Comparison of ENCODE assay signal across 7 cellular contexts in genomic region chr1:26432793-26433192, GRCh38. TPM values are rescaled to one million over a fixed set of nuclear protein-coding genes. Genes with fewer than 3 reads are reported as not detected.
DNase-seq lines count a peak whose midpoint lies in the region; ATAC-seq, FAIRE-seq and TF ChIP-seq lines count a peak whose summit lies in the region.

No MANE protein-coding gene starts in this region.

- peaks cover 4% of the 10 kb centered on the region for H3K36me3 Mint-ChIP-seq in activated naive CD8-positive, alpha-beta T cell

- H3K27ac Mint-ChIP-seq in activated naive CD8-positive, alpha-beta T cell = peak overlapping the region; percentile 89

- WGBS in stomach, 5 donors = 15 to 36% (median 26%) methylated on average over 3 of the region's 3 CpGs

- no peak for FAIRE-seq in keratinocyte (lab: Jason Lieb, UNC)

- H3K4me1 Mint-ChIP-seq in activated naive CD8-positive, alpha-beta T cell (ENCODE audit: low read depth) = peaks cover 21% of the 10 kb centered on the region

- H3K27me3 ChIP-seq in HUES48 (ENCODE audit: control insufficient read depth, insufficient read depth, low read length) (no peaks in the 10 kb centered on the region), keratinocyte (ENCODE audit: control insufficient read depth, extremely low read depth, insufficient read depth, low read length) (no peaks in the 10 kb centered on the region), stomach (no peaks in the 10 kb centered on the region)

- H3K79me2 ChIP-seq in keratinocyte (ENCODE audit: control insufficient read depth, insufficient read depth, low read length) = peaks cover 9% of the 10 kb centered on the region

- DNase-seq in keratinocyte (ENCODE audit: low read depth, low spot score) (no peak), stomach (no peak), NCI-H748 (lab: John Stamatoyannopoulos, UW; ENCODE audit: unreplicated experiment) (no peak), DMS53 treated with DMSO at 0.1 percent for 48 hours (lab: John Stamatoyannopoulos, UW; ENCODE audit: unreplicated experiment) (no peak)

- H4K20me1 ChIP-seq in keratinocyte (ENCODE audit: control insufficient read depth, extremely low read depth, insufficient read depth, low read length) = no peaks in the 10 kb centered on the region

- H3K4me3 ChIP-seq in HUES48 (ENCODE audit: low read depth, low read length) = peak overlapping the region; percentile 92
- peak overlapping the region; percentile 69 to 99 (median 87) for H3K4me3 ChIP-seq in keratinocyte (ENCODE audit: control insufficient read depth in 2 of 3, extremely low read depth in 1 of 3, insufficient read depth in 2 of 3, low read depth in 1 of 3, low read length in 3 of 3)
- peak overlapping the region; percentile 61 to 75 (median 70) for H3K4me3 ChIP-seq in stomach

- no peaks in the 10 kb centered on the region for H3K9me1 ChIP-seq in keratinocyte (ENCODE audit: control insufficient read depth, extremely low read depth, insufficient read depth, low read length)

- H3K9me3 ChIP-seq in HUES48 (ENCODE audit: control insufficient read depth, insufficient read depth, low read length) = no peaks in the 10 kb centered on the region
- H3K9me3 ChIP-seq in keratinocyte (ENCODE audit: control insufficient read depth, low read depth, low read length) = no peaks in the 10 kb centered on the region
- H3K9me3 ChIP-seq in stomach = no peaks in the 10 kb centered on the region

- no peak for TF ChIP-seq EP300 in stomach (IDR thresholded peaks at IDR 0.05)

- H3K9me3 Mint-ChIP-seq in activated naive CD8-positive, alpha-beta T cell (ENCODE audit: low read depth) = no peaks in the 10 kb centered on the region

- H3K4me1 ChIP-seq in HUES48 (ENCODE audit: control insufficient read depth, insufficient read depth, low read length) = peaks cover 16% of the 10 kb centered on the region
- peaks cover 20% of the 10 kb centered on the region for H3K4me1 ChIP-seq in keratinocyte (ENCODE audit: control insufficient read depth, extremely low read depth, insufficient read depth, low read length)
- peaks cover 7 to 41% (median 33%) of the 10 kb centered on the region in 4 donors for H3K4me1 ChIP-seq in stomach

- peak overlapping the region; percentile 95 for H3K4me3 Mint-ChIP-seq in activated naive CD8-positive, alpha-beta T cell

- peak overlapping the region; percentile 73 for H3K4me2 ChIP-seq in keratinocyte (ENCODE audit: control insufficient read depth, extremely low read depth, insufficient read depth, low read depth, low read length)

- H2AFZ ChIP-seq in keratinocyte (ENCODE audit: control insufficient read depth, low read length) = peak overlapping the region; percentile 100

- H3K27ac ChIP-seq in HUES48 (ENCODE audit: low read depth, low read length) (peak overlapping the region; percentile 92), keratinocyte (ENCODE audit: control insufficient read depth, insufficient read depth, low read length) (peak overlapping the region; percentile 92), stomach (peak overlapping the region; percentile 46 to 89 (median 80))

- TF ChIP-seq CTCF in keratinocyte (optimal IDR thresholded peaks at IDR 0.05 in 1 of 3, IDR thresholded peaks at IDR 0.05 in 1 of 3, conservative IDR thresholded peaks at IDR 0.05 in 1 of 3; ENCODE audit: extremely low read depth in 1 of 3, insufficient read depth in 2 of 3, low read length in 3 of 3) (no peak), stomach (IDR thresholded peaks at IDR 0.05) (no peak)

- TF ChIP-seq POLR2A in stomach (IDR thresholded peaks at IDR 0.05) = no peak

- peaks cover 41% of the 10 kb centered on the region for H3K36me3 ChIP-seq in HUES48 (ENCODE audit: control insufficient read depth, insufficient read depth, low read length)
- H3K36me3 ChIP-seq in keratinocyte (ENCODE audit: control insufficient read depth in 2 of 2, extremely low read depth in 1 of 2, insufficient read depth in 2 of 2, low read length in 2 of 2) = peaks cover 4 to 15% of the 10 kb centered on the region in 2 experiments
- peaks cover 16 to 41% (median 34%) of the 10 kb centered on the region in 4 donors for H3K36me3 ChIP-seq in stomach

- H3K9ac ChIP-seq in HUES48 (ENCODE audit: low read depth, low read length) (peak overlapping the region; percentile 68), keratinocyte (ENCODE audit: control insufficient read depth, extremely low read depth, insufficient read depth, low read length) (peak overlapping the region; percentile 92)

- dilution Hi-C loops in keratinocyte (cut with MboI; ENCODE audit: extremely low pct_ligation_motif_present, low sequenced_read_pairs) = no loop called here

- intact Hi-C loops in stomach (cut with DNase I; ENCODE audit: low total_unique reads) = no loop called here

- ATAC-seq in HG02571 (IDR thresholded peaks at IDR 0.05; ENCODE audit: unreplicated experiment) = no peak

- H3K27me3 Mint-ChIP-seq in activated naive CD8-positive, alpha-beta T cell = no peaks in the 10 kb centered on the region

RNA-seq across cellular contexts. Expression of gene DHDDS, which starts 0.7 kb away (rescaled TPM):
- 39.5 to 56.5 TPM (median 41.2 TPM) in 3 replicates for polyA plus RNA-seq in keratinocyte
- 37.9 TPM for polyA plus RNA-seq in keratinocyte (2011; ENCODE audit: low read depth)
- 31.3 and 36.1 TPM in 2 replicates for polyA plus RNA-seq in keratinocyte (2011; cell fraction: cytosol; rRNA removed)
- polyA plus RNA-seq in keratinocyte (2011; cell fraction: nucleus; rRNA removed) = 74.9 and 81.9 TPM in 2 replicates
- 28.7 and 41.6 TPM in 2 replicates for polyA plus RNA-seq in keratinocyte (2012; ENCODE audit: low replicate concordance)
- polyA minus RNA-seq in keratinocyte = 33.5 to 46.8 TPM (median 39.8 TPM) in 3 replicates
- polyA minus RNA-seq in keratinocyte (2011; cell fraction: cytosol; rRNA and poly(A)+ RNA removed) = 33.0 TPM
- polyA minus RNA-seq in keratinocyte (2011; cell fraction: nucleus; rRNA and poly(A)+ RNA removed) = 27.5 and 48.2 TPM in 2 replicates
- 10 to 100 TPM; 32.1 to 63.6 (median 48.1) TPM for total RNA-seq in stomach
- polyA plus RNA-seq in stomach = 10 to 100 TPM; 15.3 to 41.4 (median 20.8) TPM

RNA-seq across cellular contexts. Expression of gene LIN28A, which starts 22.2 kb away (rescaled TPM):
- polyA plus RNA-seq in keratinocyte (0.03 TPM in 1 of 3 replicates, not detected in the others), stomach (not detected)
- not detected for polyA plus RNA-seq in keratinocyte (2011; ENCODE audit: low read depth)
- polyA plus RNA-seq in keratinocyte (2011; cell fraction: cytosol; rRNA removed) = not detected in 2 replicates
- polyA plus RNA-seq in keratinocyte (2011; cell fraction: nucleus; rRNA removed) = not detected in 2 replicates
- not detected in 2 replicates for polyA plus RNA-seq in keratinocyte (2012; ENCODE audit: low replicate concordance)
- 0.16 to 0.22 TPM in 2 of 3 replicates, not detected in the other for polyA minus RNA-seq in keratinocyte
- not detected for polyA minus RNA-seq in keratinocyte (2011; cell fraction: cytosol; rRNA and poly(A)+ RNA removed)
- not detected in 2 replicates for polyA minus RNA-seq in keratinocyte (2011; cell fraction: nucleus; rRNA and poly(A)+ RNA removed)
- not detected for total RNA-seq in stomach

RNA-seq across cellular contexts. Expression of gene HMGN2, which starts 39.4 kb away (rescaled TPM):
- polyA plus RNA-seq in keratinocyte (38.5 to 222 TPM (median 130 TPM) in 3 replicates), stomach (100 to 1,000 TPM; 418 to 629 (median 615) TPM)
- polyA plus RNA-seq in keratinocyte (2011; ENCODE audit: low read depth) = 28.8 TPM
- 90.7 and 132 TPM in 2 replicates for polyA plus RNA-seq in keratinocyte (2011; cell fraction: cytosol; rRNA removed)
- 47.0 and 59.5 TPM in 2 replicates for polyA plus RNA-seq in keratinocyte (2011; cell fraction: nucleus; rRNA removed)
- 113 and 220 TPM in 2 replicates for polyA plus RNA-seq in keratinocyte (2012; ENCODE audit: low replicate concordance)
- polyA minus RNA-seq in keratinocyte = 12.7 to 64.4 TPM (median 19.5 TPM) in 3 replicates
- polyA minus RNA-seq in keratinocyte (2011; cell fraction: cytosol; rRNA and poly(A)+ RNA removed) = 25.9 TPM
- 5.9 and 12.9 TPM in 2 replicates for polyA minus RNA-seq in keratinocyte (2011; cell fraction: nucleus; rRNA and poly(A)+ RNA removed)
- 100 to 1,000 TPM in 4 of 5 donors, 10 to 100 TPM in 1; 70.1 to 897 (median 422) TPM for total RNA-seq in stomach
